Comparison of ENCODE assay signal across 1 cellular context in the genomic region with DNA sequence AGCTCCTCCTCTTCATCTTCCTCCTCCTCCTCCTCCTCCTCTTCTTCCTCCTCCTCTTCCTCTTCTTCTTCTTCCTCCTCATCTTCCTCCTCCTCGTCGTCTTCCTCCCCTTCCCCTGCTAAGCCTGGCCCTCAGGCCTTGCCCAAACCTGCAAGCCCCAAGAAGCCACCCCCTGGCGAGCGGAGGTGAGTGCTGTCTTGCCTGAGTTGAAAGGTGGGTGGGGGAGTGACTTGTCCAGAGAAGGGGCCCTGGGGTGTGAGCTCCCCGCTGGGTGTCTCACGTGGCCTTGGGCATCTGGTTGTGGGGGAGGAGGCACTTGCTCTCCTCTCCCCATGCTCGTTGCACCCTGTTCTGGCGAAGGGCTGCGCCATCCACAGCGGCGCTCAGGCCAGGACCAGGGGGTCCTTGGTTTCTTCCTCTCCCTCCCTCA.
TF ChIP-seq lines count a peak whose summit lies in the region.

No MANE protein-coding gene starts in this region.

TF ChIP-seq in GM12878, 131 proteins besides CTCF, POLR2A, EP300 and RAD21:
- 0 out of 2 replicates have a peak, but pooled peaks have one; percentile 4 for TF ChIP-seq PML (IDR thresholded peaks at IDR 0.05; ENCODE audit: low read length)
- no peak for TF ChIP-seq ZNF217 (IDR thresholded peaks at IDR 0.05)
